Comparison of ENCODE assay signal across 26 cellular contexts in genomic region chr6:152454003-152454402, GRCh38.
"Had no signal": no experiment of that assay in that cellular context is flagged by ENCODE, and none has a peak within 500 bp of the region (broad histone marks: within the 10 kb centered on the region; RNA-seq: fewer than 3 reads in every experiment).

No MANE protein-coding gene starts in this region.

- H3K9me3 ChIP-seq: ovary, psoas muscle, stomach, thoracic aorta, thyroid gland, tibial nerve, upper lobe of left lung, uterus had no signal

- ATAC-seq: naive thymus-derived CD4-positive, alpha-beta T cell; natural killer cell; psoas muscle; right cardiac atrium; sciatic nerve; stimulated activated naive B cell treated with anti-CD40 and anti-IgM and Interleukin-4, amounts not matched to agents 10 μg/mL and 1 μg/mL and 100 μg/mL, for 72 hours had no signal

- H2AFZ ChIP-seq: neural progenitor cell, parathyroid adenoma had no signal

- DNase-seq: naive thymus-derived CD4-positive, alpha-beta T cell; natural killer cell; occipital lobe; ovary; posterior cingulate gyrus; psoas muscle; right cardiac atrium; spleen; stimulated activated CD4-positive, alpha-beta T cell treated with anti-CD3 and anti-CD28 coated beads, Interleukin-12 subunit alpha, Interleukin-12 subunit beta, amount 100 ng/mL, for 4 hours; stimulated activated CD4-positive, alpha-beta T cell treated with anti-CD3 and anti-CD28 coated beads, Interleukin-1b, Interleukin-23, amount 100 ng/mL, for 48 hours; stimulated activated CD4-positive, alpha-beta T cell treated with anti-CD3 and anti-CD28 coated beads, Interleukin-4, amount 100 ng/mL, for 1 hour; stimulated activated CD4-positive, alpha-beta T cell treated with anti-CD3 and anti-CD28 coated beads, Interleukin-4, amount 100 ng/mL, for 4 hours; stimulated activated CD8-positive, alpha-beta memory T cell treated with anti-CD3 and anti-CD28 coated beads, Interleukin-4, amount 100 ng/mL, for 48 hours; stimulated activated naive B cell treated with anti-CD40 and anti-IgM and Interleukin-4, amounts not matched to agents 10 μg/mL and 1 μg/mL and 100 μg/mL, for 72 hours; stimulated activated naive CD4-positive, alpha-beta T cell treated with Interleukin-2 at 50 U/mL for 16 hours; stomach; thyroid gland; upper lobe of left lung; uterus had no signal

- H3K4me2 ChIP-seq: neural progenitor cell, smooth muscle cell had no signal

- H3K4me1 ChIP-seq: neural progenitor cell, parathyroid adenoma, psoas muscle, spleen, stomach, thyroid gland, tibial nerve, upper lobe of left lung, uterus had no signal

- H3K79me2 ChIP-seq: parathyroid adenoma had no signal

- H3K36me3 ChIP-seq: neural progenitor cell, ovary, thoracic aorta, thyroid gland, uterus had no signal

- H3K27me3 ChIP-seq: neural progenitor cell, ovary, spleen, stomach, thyroid gland, tibial nerve, upper lobe of left lung, uterus had no signal

- H3K4me3 ChIP-seq: neural progenitor cell, ovary, psoas muscle, skin epidermis, smooth muscle cell, spleen, stomach, thoracic aorta, thyroid gland, tibial nerve, upper lobe of left lung, uterus had no signal

- H3K27ac ChIP-seq: neural progenitor cell, ovary, parathyroid adenoma, psoas muscle, skin epidermis, spleen, stomach, thoracic aorta, thyroid gland, tibial nerve, upper lobe of left lung, uterus had no signal

- H3K9ac ChIP-seq: neural progenitor cell, parathyroid adenoma had no signal
